Comparison of ENCODE assay signal across 29 cellular contexts in the genomic region with DNA sequence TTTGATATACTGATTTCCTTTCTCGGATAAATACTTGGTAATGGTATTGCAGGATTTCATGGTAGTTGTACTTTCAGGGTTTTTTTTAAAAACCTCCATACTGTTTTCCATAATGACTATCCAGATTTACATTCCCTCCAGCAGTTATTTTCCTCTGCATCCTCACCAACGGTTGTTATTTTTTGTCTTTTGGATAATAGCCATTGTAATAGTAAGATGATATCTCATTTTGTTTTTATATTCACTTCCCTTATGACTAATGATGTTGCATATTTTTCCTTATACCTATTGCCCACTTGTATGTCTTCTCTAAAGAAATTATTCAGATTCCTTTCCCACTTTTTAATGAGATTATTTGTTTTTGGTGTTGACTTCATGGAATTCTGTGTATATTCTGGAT.
"Had no signal": no experiment of that assay in that cellular context is flagged by ENCODE, and none has a peak within 500 bp of the region (broad histone marks: within the 10 kb centered on the region; RNA-seq: fewer than 3 reads in every experiment).

No MANE protein-coding gene starts in this region.

- H3K27me3 Mint-ChIP-seq: activated CD4-positive, alpha-beta memory T cell treated with anti-CD3 and anti-CD28 coated beads for 36 hours; activated CD4-positive, alpha-beta T cell treated with anti-CD3 and anti-CD28 coated beads for 36 hours; activated naive CD4-positive, alpha-beta T cell treated with anti-CD3 and anti-CD28 coated beads, Interleukin-2, amount 10 ng/mL, durations not matched to agents 7 days and 5 days; activated naive CD8-positive, alpha-beta T cell had no signal

- H3K4me1 ChIP-seq: body of pancreas, Peyer's patch had no signal

- DNase-seq: activated CD4-positive, alpha-beta memory T cell treated with anti-CD3 and anti-CD28 coated beads for 36 hours; activated CD4-positive, alpha-beta T cell treated with anti-CD3 and anti-CD28 coated beads for 36 hours; activated CD4-positive, alpha-beta T cell treated with anti-CD3 and anti-CD28 coated beads, Interleukin-2, amount 50 U/mL, for 1 hour; activated CD8-positive, alpha-beta memory T cell treated with anti-CD3 and anti-CD28 coated beads, Interleukin-2, amount 50 U/mL, for 4 hours; activated effector memory CD4-positive, alpha-beta T cell treated with Interleukin-2 at 50 U/mL for 16 hours; activated naive CD4-positive, alpha-beta T cell treated with anti-CD3 and anti-CD28 coated beads, Interleukin-2, amount 10 ng/mL, durations not matched to agents 7 days and 5 days; activated T-cell treated with anti-CD3 and anti-CD28 coated beads, Interleukin-2, amount 50 U/mL, for 48 hours; amniotic stem cell; aorta; body of pancreas; central memory CD4-positive, alpha-beta T cell; MM.1S; MV-4-11; NCI-H1092; NCI-H1436 treated with DMSO at 0.1 percent for 48 hours; NCI-H1694 treated with DMSO at 0.1 percent for 48 hours; NCI-H2029; NCI-H345; NCI-H524 treated with DMSO at 0.1 percent for 48 hours; Peyer's patch; RPMI8226; SHP77 treated with DMSO at 0.1 percent for 48 hours; SK-N-SH had no signal

- H3K9ac ChIP-seq: SK-N-SH had no signal

- H3K4me3 Mint-ChIP-seq: activated CD4-positive, alpha-beta memory T cell treated with anti-CD3 and anti-CD28 coated beads for 36 hours; activated CD4-positive, alpha-beta T cell treated with anti-CD3 and anti-CD28 coated beads for 36 hours; activated naive CD4-positive, alpha-beta T cell treated with anti-CD3 and anti-CD28 coated beads, Interleukin-2, amount 10 ng/mL, durations not matched to agents 7 days and 5 days; activated naive CD8-positive, alpha-beta T cell; T-helper 1 cell treated with Interleukin-12 subunit alpha and Interleukin-12 subunit beta and Interleukin-4 antibody, amounts not matched to agents 30 μg/mL and 1 μg/mL, for 36 hours; T-helper 2 cell treated with Interferon-gamma antibody and Interleukin-4, amounts not matched to agents 5 μg/mL and 100 μg/mL, for 36 hours had no signal

- ATAC-seq: activated CD4-positive, alpha-beta T cell treated with anti-CD3 and anti-CD28 coated beads for 36 hours; body of pancreas; K562 had no signal

- H3K4me1 Mint-ChIP-seq: activated CD4-positive, alpha-beta T cell treated with anti-CD3 and anti-CD28 coated beads for 36 hours; activated naive CD4-positive, alpha-beta T cell treated with anti-CD3 and anti-CD28 coated beads, Interleukin-2, amount 10 ng/mL, durations not matched to agents 7 days and 5 days had no signal

- H3K27me3 ChIP-seq: body of pancreas, Peyer's patch, SJSA1 had no signal

- FAIRE-seq: K562, TTC549 had no signal

- H3K36me3 Mint-ChIP-seq: activated CD4-positive, alpha-beta memory T cell treated with anti-CD3 and anti-CD28 coated beads for 36 hours; activated naive CD4-positive, alpha-beta T cell treated with anti-CD3 and anti-CD28 coated beads, Interleukin-2, amount 10 ng/mL, durations not matched to agents 7 days and 5 days; activated naive CD8-positive, alpha-beta T cell had no signal

- H3K9me3 ChIP-seq: Peyer's patch, SK-N-SH had no signal

- H3K4me3 ChIP-seq: body of pancreas, K562, Peyer's patch, SJSA1 had no signal

- H3K36me3 ChIP-seq: Peyer's patch, SJSA1 had no signal

- H3K27ac Mint-ChIP-seq: activated CD4-positive, alpha-beta memory T cell treated with anti-CD3 and anti-CD28 coated beads for 36 hours; activated CD4-positive, alpha-beta T cell treated with anti-CD3 and anti-CD28 coated beads for 36 hours; activated naive CD4-positive, alpha-beta T cell treated with anti-CD3 and anti-CD28 coated beads, Interleukin-2, amount 10 ng/mL, durations not matched to agents 7 days and 5 days; activated naive CD8-positive, alpha-beta T cell; T-helper 1 cell treated with Interleukin-12 subunit alpha and Interleukin-12 subunit beta and Interleukin-4 antibody, amounts not matched to agents 30 μg/mL and 1 μg/mL, for 36 hours; T-helper 2 cell treated with Interferon-gamma antibody and Interleukin-4, amounts not matched to agents 5 μg/mL and 100 μg/mL, for 36 hours had no signal

- H3K4me2 ChIP-seq: SK-N-SH had no signal

- H3K27ac ChIP-seq: body of pancreas, Peyer's patch, SJSA1 had no signal
